Comparison of ENCODE assay signal across 8 cellular contexts in the genomic region with DNA sequence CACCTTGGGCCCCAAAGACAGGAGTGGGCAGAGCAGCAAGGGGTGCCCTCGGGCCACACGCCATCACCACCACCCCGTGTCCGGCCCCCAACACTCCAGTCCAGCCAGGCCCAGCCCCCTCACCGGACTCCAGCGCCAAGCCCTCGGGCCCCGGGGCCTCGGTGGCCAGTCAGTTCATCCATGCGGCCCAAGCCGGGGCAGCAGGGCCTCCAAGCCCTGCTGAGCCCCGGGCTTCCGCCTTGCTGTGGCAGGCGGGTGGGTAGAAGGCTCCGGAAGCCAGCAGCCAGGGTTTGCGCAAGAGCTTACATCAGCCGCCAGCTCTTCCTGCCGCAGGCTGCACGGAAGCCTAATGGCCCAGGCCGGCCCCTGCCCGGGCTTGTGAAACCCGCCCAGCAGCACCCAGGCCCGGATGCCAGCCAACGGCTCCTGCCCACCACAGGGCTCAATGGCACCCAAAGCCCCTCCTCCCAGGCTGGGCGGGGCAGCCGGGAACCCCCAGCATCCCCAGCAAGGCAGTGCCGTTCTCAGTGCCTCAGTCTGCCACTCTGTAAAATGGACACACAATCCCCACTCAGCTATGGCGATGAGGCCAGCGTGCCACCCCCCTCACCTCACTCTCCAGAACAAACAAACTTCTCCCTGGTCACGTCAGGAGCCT. TPM values are rescaled to one million over a fixed set of nuclear protein-coding genes. Genes with fewer than 3 reads are reported as not detected.
A peak's percentile ranks its signal among the peaks of the same experiment; 100 is the strongest.
DNase-seq lines count a peak whose midpoint lies in the region; ATAC-seq and TF ChIP-seq lines count a peak whose summit lies in the region.

No MANE protein-coding gene starts in this region.

- TF ChIP-seq CTCF in GM10266 (IDR thresholded peaks at IDR 0.05; ENCODE audit: control insufficient read depth, insufficient read depth, low read depth, missing control alignments), result no peak
- TF ChIP-seq CTCF in coronary artery (IDR thresholded peaks at IDR 0.05), result no peak
- no peak for TF ChIP-seq CTCF in mucosa of descending colon (IDR thresholded peaks at IDR 0.05)

- ATAC-seq in HG02571 (IDR thresholded peaks at IDR 0.05; ENCODE audit: unreplicated experiment), result peak; percentile 72
- ATAC-seq in mucosa of descending colon, result peak; percentile 86

- peak overlapping the region; percentile 52 to 88 for H3K27ac ChIP-seq in coronary artery

- peaks cover 33% of the 10 kb centered on the region for H3K4me1 ChIP-seq in mucosa of descending colon (ENCODE audit: low read depth)

- H3K9me3 ChIP-seq in mucosa of descending colon, result no peaks in the 10 kb centered on the region

- peak overlapping the region; percentile 64 for H3K4me3 ChIP-seq in coronary artery
- H3K4me3 ChIP-seq in mucosa of descending colon, result peak overlapping the region; percentile 9

- intact Hi-C loops in mucosa of descending colon (cut with DNase I, micrococcal nuclease), result no loop called here

- H3K36me3 ChIP-seq in mucosa of descending colon (ENCODE audit: low read depth), result no peaks in the 10 kb centered on the region

- DNase-seq in GM10266 (ENCODE audit: extremely low spot score) (peak; percentile 95), NCI-H1694 (lab: John Stamatoyannopoulos, UW) (peak; percentile 79), coronary artery (ENCODE audit: low spot score) (peak; percentile 83), mucosa of descending colon (peak; percentile 85 to 96 (median 89)), iPS-NIHi7 (ENCODE audit: extremely low spot score) (no peak)
- peak; percentile 79 to 87 for DNase-seq in activated CD4-positive, alpha-beta T cell treated with anti-CD3 and anti-CD28 coated beads for 4 hours
- peak; percentile 83 to 92 for DNase-seq in stimulated activated CD8-positive, alpha-beta memory T cell treated with anti-CD3 and anti-CD28 coated beads, Interleukin-7, amount 100 ng/mL, for 48 hours (ENCODE audit: extremely low read depth in 1 of 2, low read depth in 1 of 2)

RNA-seq across cellular contexts. Expression of a gene that starts 26.5 kb away (rescaled TPM):
- total RNA-seq in mucosa of descending colon, result 100 to 1,000 TPM in 2 of 3 donors, 10 to 100 TPM in 1; 94.0 to 170 (median 112) TPM
